Comparison of ENCODE assay signal across 12 cellular contexts in genomic region chr20:33477386-33478234, GRCh38. TPM values are rescaled to one million over a fixed set of nuclear protein-coding genes. Genes with fewer than 3 reads are reported as not detected.
A peak's percentile ranks its signal among the peaks of the same experiment; 100 is the strongest.
DNase-seq lines count a peak whose midpoint lies in the region; ATAC-seq and TF ChIP-seq lines count a peak whose summit lies in the region.
"Had no signal": no experiment of that assay in that cellular context is flagged by ENCODE, and none has a peak within 500 bp of the region (broad histone marks: within the 10 kb centered on the region; RNA-seq: fewer than 3 reads in every experiment).

No MANE protein-coding gene starts in this region.

- no peak for TF ChIP-seq POLR2A in stomach (IDR thresholded peaks at IDR 0.05)

- H3K9me3 Mint-ChIP-seq in WTC11: no peaks in the 10 kb centered on the region

- H3K27ac Mint-ChIP-seq in WTC11: peak overlapping the region; percentile 89

- H3K27ac ChIP-seq in stomach: peak overlapping the region in 3 of 5 donors; percentile 28 to 51 (median 33)
- H3K27ac ChIP-seq: esophagus muscularis mucosa, neutrophil, SK-N-MC had no signal

- H3K27me3 Mint-ChIP-seq in WTC11 (ENCODE audit: low read depth): peaks cover 3% of the 10 kb centered on the region; the same call in 1 of the 2 replicates

- H3K36me3 Mint-ChIP-seq in WTC11: no peaks in the 10 kb centered on the region

- peak; percentile 72 for ATAC-seq in WTC11

- H3K4me3 Mint-ChIP-seq in WTC11: no peak overlapping the region

- no peak overlapping the region for H3K4me3 ChIP-seq in stomach
- H3K4me3 ChIP-seq: esophagus muscularis mucosa, lung, SK-N-MC, smooth muscle cell had no signal

- DNase-seq in NCI-H1092 (lab: John Stamatoyannopoulos, UW) (peak; percentile 57), NCI-H2171 treated with DMSO at 0.1 percent for 48 hours (lab: John Stamatoyannopoulos, UW) (peak; percentile 96), WTC11 (ENCODE audit: low spot score) (peak; percentile 62), stomach (peak; percentile 71), ureter (ENCODE audit: low spot score) (no peak), nucleus accumbens (lab: John Stamatoyannopoulos, UW) (no peak), HuH-7.5 (ENCODE audit: low spot score) (no peak)

- intact Hi-C loops in stomach (cut with DNase I; ENCODE audit: low total_unique reads): no loop called here

- H3K36me3 ChIP-seq in stomach: no peaks in the 10 kb centered on the region
- H3K36me3 ChIP-seq: esophagus muscularis mucosa, neutrophil had no signal

- peaks cover 0 to 6% (median 0%) of the 10 kb centered on the region in 3 donors for H3K27me3 ChIP-seq in stomach
- H3K27me3 ChIP-seq: neutrophil had no signal

- TF ChIP-seq CTCF in WTC11 (IDR thresholded peaks at IDR 0.05) (no peak), stomach (IDR thresholded peaks at IDR 0.05) (no peak)

- no peaks in the 10 kb centered on the region for H3K9me3 ChIP-seq in stomach
- H3K9me3 ChIP-seq: esophagus muscularis mucosa, neutrophil had no signal

- H3K4me1 Mint-ChIP-seq in WTC11: peaks cover 52% of the 10 kb centered on the region

- no peak for TF ChIP-seq EP300 in stomach (IDR thresholded peaks at IDR 0.05)

- WGBS in stomach, 5 donors: 39 to 63% (median 46%) methylated on average over 6 to 7 of the region's 7 CpGs

- H3K4me1 ChIP-seq in stomach: peaks cover 0 to 23% (median 14%) of the 10 kb centered on the region in 4 donors
- H3K4me1 ChIP-seq: esophagus muscularis mucosa had no signal

- CTCF ChIA-PET in WTC11 (lab: Charles Lee): interaction anchor here (0.6 kb wide), 1 partner anchor 116 kb away, joined by 5 read pairs; no protein-coding TSS in a partner anchor

- POLR2A ChIA-PET in WTC11 (lab: Charles Lee): interaction anchor here (0.6 kb wide), 1 partner anchor 34 kb away, joined by 3 read pairs; the partner anchor contains the start of gene SNTA1

TF ChIP-seq in WTC11, 78 proteins besides CTCF, POLR2A, EP300 and RAD21:
- no peak for TF ChIP-seq NFYB (CRISPR knock-in tag; conservative IDR thresholded peaks at IDR 0.05; ENCODE audit: low read depth)
- TF ChIP-seq ESRRA (CRISPR knock-in tag; IDR thresholded peaks at IDR 0.05; ENCODE audit: borderline replicate concordance): peak; percentile 90; the same call in 1 of the 2 replicates
- TF ChIP-seq ZNF138 (CRISPR knock-in tag; conservative IDR thresholded peaks at IDR 0.05): no peak

RNA-seq across cellular contexts. Expression of gene CBFA2T2, which starts 12.3 kb away (rescaled TPM):
- total RNA-seq in WTC11 (2021): 22.1 to 23.8 TPM (median 23.5 TPM) in 3 replicates
- 10 to 100 TPM; 11.1 to 29.9 (median 14.8) TPM for total RNA-seq in stomach
- 1 to 10 TPM; 2.9 to 5.8 (median 4.0) TPM for polyA plus RNA-seq in stomach
- total RNA-seq in ureter: 20.7 TPM

RNA-seq across cellular contexts. Expression of gene SNTA1, which starts 34.0 kb away (rescaled TPM):
- total RNA-seq in WTC11 (2021): 5.3 to 6.3 TPM (median 6.2 TPM) in 3 replicates
- 10 to 100 TPM in 4 of 5 donors, 1 to 10 TPM in 1; 8.8 to 40.8 (median 27.4) TPM for total RNA-seq in stomach
- 10 to 100 TPM; 16.0 to 23.5 (median 21.7) TPM for polyA plus RNA-seq in stomach
- 9.6 TPM for total RNA-seq in ureter

Comparison
In these comparisons a context has a peak if more than half of its experiments do, and no peak if none do; other contexts are left out.
1. DNase-seq: peak in NCI-H1092 (single experiment), NCI-H2171 treated with DMSO at 0.1 percent for 48 hours (single experiment), WTC11 (single experiment) and stomach (single experiment); none in ureter (single experiment), nucleus accumbens (0 of 56) and HuH-7.5 (single experiment).